8 cellular contexts compared by ENCODE assay signal in the genomic region with DNA sequence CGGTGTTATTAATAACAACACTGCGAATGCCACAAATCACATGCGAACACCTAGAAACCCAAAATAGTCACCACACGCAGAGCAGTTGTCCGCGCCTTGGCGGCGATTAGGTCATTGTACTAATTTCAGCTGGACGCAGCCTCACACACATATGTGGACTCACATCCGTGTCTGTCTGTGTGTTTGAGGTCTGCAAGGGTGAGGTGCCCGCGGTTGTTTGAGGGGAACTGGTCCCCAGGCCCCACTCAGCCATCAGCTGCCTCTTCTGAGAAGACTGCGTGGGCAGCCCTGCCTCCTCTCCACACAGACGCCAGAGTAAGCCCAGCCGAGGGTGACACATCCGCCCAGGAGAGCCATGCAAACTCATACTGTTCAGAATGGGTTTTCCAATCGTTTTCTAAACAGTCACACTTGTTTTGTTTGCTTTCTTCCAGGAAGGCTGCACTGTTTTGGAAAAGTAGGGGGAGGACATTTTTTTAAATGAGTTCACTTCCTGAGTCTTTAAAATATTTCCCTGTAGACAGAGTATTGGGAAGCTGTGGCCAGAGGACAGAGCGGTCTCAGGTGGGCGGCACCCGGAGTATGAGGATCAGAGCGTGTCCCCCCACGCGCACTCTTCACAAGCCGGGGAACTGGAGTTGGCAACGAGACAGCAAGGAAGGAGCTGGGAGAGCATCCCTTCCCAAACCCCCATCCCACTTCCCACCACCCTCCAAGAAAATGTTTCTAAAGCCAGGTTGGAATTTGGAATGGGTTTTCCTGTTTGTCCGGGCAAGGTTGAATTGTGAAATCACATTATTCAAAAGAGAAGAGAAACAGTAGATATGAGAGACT. TPM values are rescaled to one million over a fixed set of nuclear protein-coding genes. Genes with fewer than 3 reads are reported as not detected.
DNase-seq lines count a peak whose midpoint lies in the region; ATAC-seq, FAIRE-seq and TF ChIP-seq lines count a peak whose summit lies in the region.

No MANE protein-coding gene starts in this region.

- no peak overlapping the region for H3K4me2 ChIP-seq in keratinocyte (ENCODE audit: control insufficient read depth, extremely low read depth, insufficient read depth, low read depth, low read length)

- no peak for TF ChIP-seq POLR2A in adrenal gland (IDR thresholded peaks at IDR 0.05)

- no peak for FAIRE-seq in keratinocyte (lab: Jason Lieb, UNC)

- H3K4me1 ChIP-seq in SJCRH30 (peaks cover 39% of the 10 kb centered on the region), adrenal gland (replicated peaks in 1 of 2) (peaks cover 38 to 52% of the 10 kb centered on the region in 2 donors), keratinocyte (ENCODE audit: control insufficient read depth, extremely low read depth, insufficient read depth, low read length) (peaks cover 53% of the 10 kb centered on the region)

- H3K9me3 ChIP-seq in SJCRH30 (replicated peaks) (no peaks in the 10 kb centered on the region), adrenal gland (replicated peaks in 1 of 3) (no peaks in the 10 kb centered on the region), keratinocyte (ENCODE audit: control insufficient read depth, low read depth, low read length) (no peaks in the 10 kb centered on the region)

- ATAC-seq in HG03060 (IDR thresholded peaks at IDR 0.05; ENCODE audit: low read depth, unreplicated experiment), result peak; percentile 40

- WGBS in adrenal gland, 4 donors, result 55 to 67% (median 63%) methylated on average over 26 of the region's 26 CpGs

- H3K36me3 ChIP-seq in SJCRH30 (no peaks in the 10 kb centered on the region), adrenal gland (replicated peaks in 1 of 2) (no peaks in the 10 kb centered on the region), keratinocyte (ENCODE audit: control insufficient read depth in 2 of 2, extremely low read depth in 1 of 2, insufficient read depth in 2 of 2, low read length in 2 of 2) (no peaks in the 10 kb centered on the region)

- H3K27me3 ChIP-seq in SJCRH30, result no peaks in the 10 kb centered on the region
- no peaks in the 10 kb centered on the region for H3K27me3 ChIP-seq in adrenal gland
- no peaks in the 10 kb centered on the region for H3K27me3 ChIP-seq in keratinocyte (ENCODE audit: control insufficient read depth, extremely low read depth, insufficient read depth, low read length)

- H3K4me3 ChIP-seq in SJCRH30, result peak overlapping the region; percentile 36
- H3K4me3 ChIP-seq in adrenal gland, result no peak overlapping the region
- H3K4me3 ChIP-seq in keratinocyte (ENCODE audit: control insufficient read depth in 2 of 3, extremely low read depth in 1 of 3, insufficient read depth in 2 of 3, low read depth in 1 of 3, low read length in 3 of 3), result no peak overlapping the region

- dilution Hi-C loops in keratinocyte (cut with MboI; ENCODE audit: extremely low pct_ligation_motif_present, low sequenced_read_pairs), result loop anchor here (10.0 kb wide), 2 partner anchors 101 to 201 kb away; no protein-coding TSS in a partner anchor

- H3K9ac ChIP-seq in keratinocyte (ENCODE audit: control insufficient read depth, extremely low read depth, insufficient read depth, low read length), result no peak overlapping the region

- DNase-seq in NOMO-1 (lab: John Stamatoyannopoulos, UW; ENCODE audit: unreplicated experiment in 2 of 2) (peak; percentile 9 to 54), NOMO-1 treated with dmso at 0.1 percent for 144 hours (lab: John Stamatoyannopoulos, UW; ENCODE audit: unreplicated experiment) (no peak), SJCRH30 (peak; percentile 46 to 55), adrenal gland (peak in 5 of 7 donors; percentile 47 to 79 (median 57)), keratinocyte (ENCODE audit: low read depth, low spot score) (no peak), HuH-7 (ENCODE audit: low spot score) (no peak)
- peak; percentile 89 for DNase-seq in stimulated activated CD4-positive, alpha-beta T cell treated with anti-CD3 and anti-CD28 coated beads, Interleukin-15, amount 100 ng/mL, for 24 hours

- H3K9me1 ChIP-seq in keratinocyte (ENCODE audit: control insufficient read depth, extremely low read depth, insufficient read depth, low read length), result no peaks in the 10 kb centered on the region

- no peaks in the 10 kb centered on the region for H4K20me1 ChIP-seq in keratinocyte (ENCODE audit: control insufficient read depth, extremely low read depth, insufficient read depth, low read length)

- H3K27ac ChIP-seq in SJCRH30, result peak overlapping the region; percentile 43
- H3K27ac ChIP-seq in adrenal gland, result peak overlapping the region in 4 of 5 donors; percentile 60 to 94 (median 72)
- H3K27ac ChIP-seq in keratinocyte (ENCODE audit: control insufficient read depth, insufficient read depth, low read length), result peak overlapping the region; percentile 10

- intact Hi-C loops in adrenal gland (cut with DNase I), result loop anchor here (5.0 kb wide), 3 partner anchors 73 to 578 kb away; no protein-coding TSS in a partner anchor

- no peak overlapping the region for H2AFZ ChIP-seq in keratinocyte (ENCODE audit: control insufficient read depth, low read length)

- H3K79me2 ChIP-seq in keratinocyte (ENCODE audit: control insufficient read depth, insufficient read depth, low read length), result no peaks in the 10 kb centered on the region

- no peak for TF ChIP-seq CTCF in adrenal gland (IDR thresholded peaks at IDR 0.05)
- no peak for TF ChIP-seq CTCF in keratinocyte (optimal IDR thresholded peaks at IDR 0.05 in 1 of 3, IDR thresholded peaks at IDR 0.05 in 1 of 3, conservative IDR thresholded peaks at IDR 0.05 in 1 of 3; ENCODE audit: extremely low read depth in 1 of 3, insufficient read depth in 2 of 3, low read length in 3 of 3)

RNA-seq across cellular contexts. Expression of gene TOMM20, which starts 53.3 kb away (rescaled TPM):
- 144 and 157 TPM in 2 replicates for total RNA-seq in SJCRH30 (2014; rRNA removed; shearing (Covaris generic))
- total RNA-seq in adrenal gland, result 100 to 1,000 TPM in 5 of 8 donors, 10 to 100 TPM in 3; 84.5 to 144 (median 121) TPM
- polyA plus RNA-seq in adrenal gland (100 to 1,000 TPM in 1 of 3 donors, 10 to 100 TPM in 2; 61.7 to 116 (median 62.7) TPM), keratinocyte (67.9 to 140 TPM (median 77.9 TPM) in 3 replicates)
- polyA plus RNA-seq in keratinocyte (2011; ENCODE audit: low read depth), result 70.5 TPM
- 58.6 and 93.3 TPM in 2 replicates for polyA plus RNA-seq in keratinocyte (2011; cell fraction: cytosol; rRNA removed)
- 46.3 and 62.5 TPM in 2 replicates for polyA plus RNA-seq in keratinocyte (2011; cell fraction: nucleus; rRNA removed)
- polyA plus RNA-seq in keratinocyte (2012; ENCODE audit: low replicate concordance), result 90.7 and 112 TPM in 2 replicates
- 16.4 to 52.5 TPM (median 23.5 TPM) in 3 replicates for polyA minus RNA-seq in keratinocyte
- polyA minus RNA-seq in keratinocyte (2011; cell fraction: cytosol; rRNA and poly(A)+ RNA removed), result 52.6 TPM
- polyA minus RNA-seq in keratinocyte (2011; cell fraction: nucleus; rRNA and poly(A)+ RNA removed), result 25.7 and 45.0 TPM in 2 replicates

Comparison
In these comparisons a context has a peak if more than half of its experiments do, and no peak if none do; other contexts are left out.
1. DNase-seq: peak in NOMO-1 (2 of 2), SJCRH30 (2 of 2), adrenal gland (5 of 7) and stimulated activated CD4-positive, alpha-beta T cell treated with anti-CD3 and anti-CD28 coated beads, Interleukin-15, amount 100 ng/mL, for 24 hours (single experiment); none in NOMO-1 treated with dmso at 0.1 percent for 144 hours (single experiment), keratinocyte (single experiment) and HuH-7 (single experiment).
2. H3K27ac ChIP-seq: peak in every context shown above with its lines; median percentile 72 in adrenal gland; 43 in SJCRH30; 10 in keratinocyte.